Comparison of ENCODE assay signal across 8 cellular contexts in the genomic region with DNA sequence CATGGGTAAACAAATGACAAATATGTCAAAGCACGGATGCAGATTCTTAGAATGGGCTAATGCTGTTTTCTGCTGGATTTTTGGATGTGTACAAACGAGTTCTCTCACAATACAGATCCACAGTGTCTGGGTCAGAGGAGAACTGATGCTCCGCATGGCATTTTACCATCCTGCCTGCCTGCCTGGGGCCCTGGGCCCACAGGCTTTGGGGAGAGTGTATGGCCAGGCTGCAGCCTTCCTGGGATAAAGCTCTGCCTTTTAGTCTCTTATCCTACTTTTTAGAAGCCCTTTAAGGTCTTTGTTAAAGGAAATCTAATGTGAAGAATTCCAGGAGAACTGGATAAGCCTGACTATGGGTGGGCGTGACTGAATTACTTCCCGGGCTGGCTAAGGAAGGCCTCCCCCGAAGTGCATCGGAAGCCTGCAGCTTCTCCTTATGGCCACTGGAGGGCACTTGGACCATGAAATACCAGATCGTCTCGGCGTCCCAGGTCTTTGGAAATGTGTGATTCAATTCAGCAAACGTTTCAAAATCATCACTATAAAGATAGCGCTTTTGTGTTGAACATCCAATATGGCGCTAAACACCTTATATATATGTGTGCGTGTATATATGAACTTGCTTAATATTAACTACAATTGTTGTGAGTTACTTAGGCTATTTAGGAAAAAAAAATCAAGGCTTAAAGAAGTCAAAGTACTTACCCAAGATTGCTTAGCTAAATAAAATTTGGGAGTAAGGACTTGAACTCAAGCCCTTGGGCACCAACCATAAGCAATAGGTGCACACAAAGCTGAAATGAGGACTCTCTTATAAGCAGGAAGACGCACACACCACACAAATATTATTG. TPM values are rescaled to one million over a fixed set of nuclear protein-coding genes. Genes with fewer than 3 reads are reported as not detected.
DNase-seq lines count a peak whose midpoint lies in the region; ATAC-seq, FAIRE-seq and TF ChIP-seq lines count a peak whose summit lies in the region.

No MANE protein-coding gene starts in this region.

- H2BK5ac ChIP-seq in mesenchymal stem cell (ENCODE audit: low read depth, low read length, poor library complexity, severe bottlenecking) = no peak overlapping the region

- H3K27ac Mint-ChIP-seq in activated CD4-positive, alpha-beta T cell treated with anti-CD3 and anti-CD28 coated beads, Interleukin-2, amount 10 ng/mL, durations not matched to agents 7 days and 5 days = no peak overlapping the region

- no peaks in the 10 kb centered on the region for H3K9me3 Mint-ChIP-seq in activated CD4-positive, alpha-beta T cell treated with anti-CD3 and anti-CD28 coated beads, Interleukin-2, amount 10 ng/mL, durations not matched to agents 7 days and 5 days

- H2BK12ac ChIP-seq in mesenchymal stem cell (ENCODE audit: low read length in 2 of 2) = peak overlapping the region in 1 of 2 experiments; percentile 60

- H3K14ac ChIP-seq in mesenchymal stem cell (ENCODE audit: low read length in 2 of 2) = no peak overlapping the region

- peak overlapping the region; percentile 17 for H3K9ac ChIP-seq in mesenchymal stem cell (ENCODE audit: low read length)

- H3K79me1 ChIP-seq in mesenchymal stem cell (replicated peaks; ENCODE audit: low read length, poor library complexity, severe bottlenecking) = no peaks in the 10 kb centered on the region

- peak; percentile 79 for FAIRE-seq in GM18507 (lab: Jason Lieb, UNC)

- H3K27me3 ChIP-seq in A673 (replicated peaks; ENCODE audit: insufficient read depth, low read depth, low read length, poor library complexity) (no peaks in the 10 kb centered on the region), dorsolateral prefrontal cortex (no peaks in the 10 kb centered on the region), mesenchymal stem cell (ENCODE audit: control insufficient read depth in 1 of 2, insufficient read depth in 1 of 2, low read length in 2 of 2) (no peaks in the 10 kb centered on the region)

- no peak overlapping the region for H3K4me3 ChIP-seq in A673 (ENCODE audit: low read depth, low read length, poor library complexity, severe bottlenecking)
- H3K4me3 ChIP-seq in dorsolateral prefrontal cortex = peak overlapping the region in 1 of 59 donors; percentile 2
- no peak overlapping the region for H3K4me3 ChIP-seq in mesenchymal stem cell (ENCODE audit: insufficient read depth in 1 of 2, low read depth in 1 of 2, low read length in 2 of 2)

- no TSS peak for BruUV-seq in A673 (replicated peaks; lab: Mats Ljungman, UMichigan)

- peak overlapping the region; percentile 18 for H2AFZ ChIP-seq in mesenchymal stem cell (ENCODE audit: low read depth, low read length)

- peak; percentile 91 for ATAC-seq in HG03342 (IDR thresholded peaks at IDR 0.05; ENCODE audit: unreplicated experiment)

- H3K4me2 ChIP-seq in mesenchymal stem cell (ENCODE audit: low read length, poor library complexity, severe bottlenecking) = no peak overlapping the region

- 20% methylated on average over 10 of the region's 15 CpGs for WGBS in mesenchymal stem cell

- no peak overlapping the region for H2BK120ac ChIP-seq in mesenchymal stem cell (ENCODE audit: low read depth, low read length)

- H3K4ac ChIP-seq in mesenchymal stem cell (ENCODE audit: low read depth in 1 of 2, low read length in 2 of 2) = no peak overlapping the region

- H3K9me3 ChIP-seq in A673 (ENCODE audit: low read depth, low read length, poor library complexity, severe bottlenecking) (no peaks in the 10 kb centered on the region), mesenchymal stem cell (ENCODE audit: control insufficient read depth, low read length) (no peaks in the 10 kb centered on the region)

- POLR2A ChIA-PET in A673 (lab: Charles Lee; ENCODE audit: low non-redundant PET) = no interaction called here
- POLR2A ChIA-PET in activated CD4-positive, alpha-beta T cell treated with anti-CD3 and anti-CD28 coated beads, Interleukin-2, amount 10 ng/mL, durations not matched to agents 7 days and 5 days (lab: Charles Lee) = no interaction called here

- no peaks in the 10 kb centered on the region for H3K4me1 Mint-ChIP-seq in activated CD4-positive, alpha-beta T cell treated with anti-CD3 and anti-CD28 coated beads, Interleukin-2, amount 10 ng/mL, durations not matched to agents 7 days and 5 days

- intact Hi-C loops in A673 (cut with micrococcal nuclease; ENCODE audit: unreplicated experiment) = loop anchor here (1.0 to 5.0 kb wide), 2 partner anchors 127 to 239 kb away; no protein-coding TSS in a partner anchor
- intact Hi-C loops in dorsolateral prefrontal cortex (cut with DNase I) = loop anchor here in 1 of 2 donors (2.0 kb wide), 1 partner anchor 128 kb away; no protein-coding TSS in a partner anchor

- H3K27ac ChIP-seq in A673 (ENCODE audit: low read depth, low read length, poor library complexity, severe bottlenecking) = no peak overlapping the region
- peak overlapping the region in 1 of 59 donors; percentile 55 for H3K27ac ChIP-seq in dorsolateral prefrontal cortex
- H3K27ac ChIP-seq in mesenchymal stem cell (ENCODE audit: low read length, poor library complexity, severe bottlenecking) = no peak overlapping the region

- H3K36me3 ChIP-seq in A673 (ENCODE audit: insufficient read depth, low read length, poor library complexity, severe bottlenecking) (no peaks in the 10 kb centered on the region), mesenchymal stem cell (ENCODE audit: control insufficient read depth in 1 of 2, insufficient read depth in 2 of 2, low read depth in 1 of 2, low read length in 2 of 2) (no peaks in the 10 kb centered on the region)

- no peaks in the 10 kb centered on the region for H3K36me3 Mint-ChIP-seq in activated CD4-positive, alpha-beta T cell treated with anti-CD3 and anti-CD28 coated beads, Interleukin-2, amount 10 ng/mL, durations not matched to agents 7 days and 5 days (ENCODE audit: low read depth)

- no peak overlapping the region for H4K91ac ChIP-seq in mesenchymal stem cell (ENCODE audit: low read length)

- peak; percentile 88 for DNase-seq in A673 (ENCODE audit: low spot score)
- peak; percentile 53 for DNase-seq in GM18507 (ENCODE audit: extremely low spot score, insufficient read length, low read depth)
- DNase-seq in NCI-H748 (lab: John Stamatoyannopoulos, UW; ENCODE audit: unreplicated experiment) = peak; percentile 82
- peak; percentile 65 for DNase-seq in activated CD4-positive, alpha-beta T cell treated with anti-CD3 and anti-CD28 coated beads, Interleukin-2, amount 10 ng/mL, durations not matched to agents 7 days and 5 days
- peak in 8 of 10 donors; percentile 48 to 82 (median 71) for DNase-seq in dorsolateral prefrontal cortex
- DNase-seq in mesenchymal stem cell = peak; percentile 86
- DNase-seq in stimulated activated CD8-positive, alpha-beta memory T cell treated with anti-CD3 and anti-CD28 coated beads, Interleukin-15, amount 100 ng/mL, for 24 hours (ENCODE audit: low read depth) = peak; percentile 20

- peak overlapping the region in 1 of 2 experiments; percentile 60 for H3K18ac ChIP-seq in mesenchymal stem cell (ENCODE audit: low read depth in 1 of 2, low read length in 2 of 2)

- TF ChIP-seq CTCF in A673 (conservative IDR thresholded peaks at IDR 0.05; ENCODE audit: low read depth, low read length) = peak; percentile 97
- peak; percentile 62 to 92 (median 85) for TF ChIP-seq CTCF in dorsolateral prefrontal cortex (IDR thresholded peaks at IDR 0.05 in 54 of 56, conservative IDR thresholded peaks at IDR 0.05 in 2 of 56; ENCODE audit: low read depth in 1 of 56, partially characterized antibody in 56 of 56)

- peaks cover 6% of the 10 kb centered on the region for H3K4me1 ChIP-seq in A673 (ENCODE audit: insufficient read depth, low read length, poor library complexity, severe bottlenecking)
- H3K4me1 ChIP-seq in mesenchymal stem cell (ENCODE audit: control insufficient read depth, insufficient read depth, low read depth, low read length) = peaks cover 13% of the 10 kb centered on the region

- no peak overlapping the region for H3K4me3 Mint-ChIP-seq in activated CD4-positive, alpha-beta T cell treated with anti-CD3 and anti-CD28 coated beads, Interleukin-2, amount 10 ng/mL, durations not matched to agents 7 days and 5 days

- no peak overlapping the region for H2AK5ac ChIP-seq in mesenchymal stem cell (ENCODE audit: low read length, severe bottlenecking)

- CTCF ChIA-PET in A673 (lab: Charles Lee) = interaction anchor here (0.9 to 4.3 kb wide), 7 partner anchors 31 to 127 kb away, joined by 3 to 35 read pairs (median 5); no protein-coding TSS in a partner anchor
- CTCF ChIA-PET in activated CD4-positive, alpha-beta T cell treated with anti-CD3 and anti-CD28 coated beads, Interleukin-2, amount 10 ng/mL, durations not matched to agents 7 days and 5 days (lab: Charles Lee) = interaction anchor here (0.6 to 3.0 kb wide), 21 partner anchors 10 to 1302 kb away, joined by 3 to 20 read pairs (median 3); partner anchors contain the start of genes CNPPD1, DNPEP and GMPPA

- H3K27me3 Mint-ChIP-seq in activated CD4-positive, alpha-beta T cell treated with anti-CD3 and anti-CD28 coated beads, Interleukin-2, amount 10 ng/mL, durations not matched to agents 7 days and 5 days = peaks cover 4% of the 10 kb centered on the region

- no peak overlapping the region for H2BK15ac ChIP-seq in mesenchymal stem cell (ENCODE audit: low read depth, poor library complexity, severe bottlenecking)

- peak overlapping the region; percentile 66 for H4K8ac ChIP-seq in mesenchymal stem cell (ENCODE audit: low read length)

- H3K23ac ChIP-seq in mesenchymal stem cell (ENCODE audit: low read length in 2 of 2) = no peak overlapping the region

RNA-seq across cellular contexts. Expression of gene DNPEP, which starts 15.2 kb away (rescaled TPM):
- total RNA-seq in A673 (2021) = 69.2 and 83.0 TPM in 2 replicates
- total RNA-seq in activated CD4-positive, alpha-beta T cell treated with anti-CD3 and anti-CD28 coated beads, Interleukin-2, amount 10 ng/mL, durations not matched to agents 7 days and 5 days = 10 to 100 TPM; 58.8 to 64.9 TPM
- 10 to 100 TPM; 22.8 to 48.2 (median 32.1) TPM for total RNA-seq in dorsolateral prefrontal cortex
- 67.3 TPM for polyA plus RNA-seq in mesenchymal stem cell (2013, experiment 1 of 2)
- polyA plus RNA-seq in mesenchymal stem cell (2013, experiment 2 of 2) = 68.7 TPM

RNA-seq across cellular contexts. Expression of gene DES, which starts 15.3 kb away (rescaled TPM):
- total RNA-seq in A673 (2021) = not detected in 2 replicates
- total RNA-seq in activated CD4-positive, alpha-beta T cell treated with anti-CD3 and anti-CD28 coated beads, Interleukin-2, amount 10 ng/mL, durations not matched to agents 7 days and 5 days = not detected
- total RNA-seq in dorsolateral prefrontal cortex = 100 to 1,000 TPM in 3 of 120 experiments, 10 to 100 TPM in 27, 1 to 10 TPM in 72, under 1 TPM in 18; 0.25 to 282 (median 3.2) TPM
- 1.2 TPM for polyA plus RNA-seq in mesenchymal stem cell (2013, experiment 1 of 2)
- polyA plus RNA-seq in mesenchymal stem cell (2013, experiment 2 of 2) = 1.8 TPM

RNA-seq across cellular contexts. Expression of gene SPEG, which starts 31.8 kb away (rescaled TPM):
- 8.4 and 15.7 TPM in 2 replicates for total RNA-seq in A673 (2021)
- 1 to 10 TPM; 2.0 to 2.6 TPM for total RNA-seq in activated CD4-positive, alpha-beta T cell treated with anti-CD3 and anti-CD28 coated beads, Interleukin-2, amount 10 ng/mL, durations not matched to agents 7 days and 5 days
- total RNA-seq in dorsolateral prefrontal cortex = 100 to 1,000 TPM in 2 of 120 experiments, 10 to 100 TPM in 118; 32.9 to 106 (median 65.5) TPM
- polyA plus RNA-seq in mesenchymal stem cell (2013, experiment 1 of 2) = 19.3 TPM
- 19.1 TPM for polyA plus RNA-seq in mesenchymal stem cell (2013, experiment 2 of 2)

Comparison
In these comparisons a context has a peak if more than half of its experiments do, and no peak if none do; other contexts are left out.
1. DNase-seq: peak in every context shown above with its lines; median percentile 88 in A673; 86 in mesenchymal stem cell; 82 in NCI-H748; 71 in dorsolateral prefrontal cortex; 65 in activated CD4-positive, alpha-beta T cell treated with anti-CD3 and anti-CD28 coated beads, Interleukin-2, amount 10 ng/mL, durations not matched to agents 7 days and 5 days; 53 in GM18507; 20 in stimulated activated CD8-positive, alpha-beta memory T cell treated with anti-CD3 and anti-CD28 coated beads, Interleukin-15, amount 100 ng/mL, for 24 hours.